Comparison of ENCODE assay signal across 8 cellular contexts in the genomic region with DNA sequence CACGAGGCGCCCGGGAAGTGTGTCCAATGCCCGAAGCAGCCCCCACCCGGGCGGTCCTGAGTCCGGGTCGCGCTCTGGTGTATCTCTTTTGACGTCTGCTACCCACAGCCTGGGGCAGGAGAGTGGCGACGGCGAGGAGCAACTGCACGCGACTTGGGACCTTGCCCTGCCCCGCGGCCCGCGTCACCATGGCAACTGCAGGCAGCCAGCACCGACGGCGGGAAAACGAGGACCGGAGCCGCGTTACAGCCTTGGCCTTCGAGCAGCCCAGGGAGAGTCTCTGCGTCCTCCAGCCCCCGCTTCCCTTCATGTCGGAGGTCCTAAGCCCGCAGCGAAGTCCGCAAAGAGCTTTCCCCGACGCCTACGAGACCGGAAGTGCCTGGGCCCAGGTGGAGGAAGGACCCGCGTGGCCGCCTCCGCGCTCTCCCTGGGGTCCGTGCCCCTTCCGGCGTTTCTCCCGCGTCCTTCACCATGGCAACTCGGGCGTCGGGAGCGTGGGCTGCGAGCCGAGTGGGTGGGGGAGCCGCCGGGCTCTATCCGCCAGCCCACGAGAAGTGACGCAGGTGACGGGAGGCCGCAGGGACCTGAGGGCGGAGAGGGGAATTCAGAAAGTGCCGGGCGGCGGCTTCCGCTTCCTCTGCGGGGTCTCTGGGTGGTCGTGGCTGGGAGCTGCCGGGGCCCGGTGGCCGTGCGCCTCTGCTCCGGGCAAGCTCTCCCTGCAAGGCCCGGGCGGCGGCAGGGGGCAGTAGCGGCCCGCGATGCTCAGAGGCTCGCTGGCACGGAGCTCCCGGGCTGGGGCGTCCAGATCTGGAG.
DNase-seq lines count a peak whose midpoint lies in the region; ATAC-seq lines count a peak whose summit lies in the region.

No MANE protein-coding gene starts in this region.

- CTCF ChIA-PET in activated CD8-positive, alpha-beta T cell treated with anti-CD3 and anti-CD28 coated beads, Interleukin-2, amount 10 ng/mL, durations not matched to agents 7 days and 5 days (lab: Charles Lee) = interaction anchor here (0.6 to 3.8 kb wide), 27 partner anchors 9 to 264 kb away, joined by 3 to 33 read pairs (median 3); partner anchors contain the start of gene SNRPB

- DNase-seq in ELR (ENCODE audit: low read depth) (peak; percentile 71), NCI-H2227 treated with DMSO at 0.1 percent for 48 hours (lab: John Stamatoyannopoulos, UW) (peak; percentile 79), mesenchymal stem cell (peak; percentile 29)
- peak; percentile 62 for DNase-seq in activated CD8-positive, alpha-beta T cell treated with anti-CD3 and anti-CD28 coated beads, Interleukin-2, amount 10 ng/mL, durations not matched to agents 7 days and 5 days
- peak in 2 of 3 donors; percentile 6 to 8 for DNase-seq in effector memory CD4-positive, alpha-beta T cell
- DNase-seq in stimulated activated CD8-positive, alpha-beta memory T cell treated with anti-CD3 and anti-CD28 coated beads, Interleukin-12 subunit alpha, Interleukin-12 subunit beta, amount 100 ng/mL, for 1 hour (ENCODE audit: low read depth) = peak; percentile 23
- DNase-seq in NK-92 treated with Interleukin-12 subunit alpha and Interleukin-12 subunit beta, amount 100 ng/mL, for 24 hours (lab: John Stamatoyannopoulos, UW) = no peak

- H3K9ac ChIP-seq in mesenchymal stem cell (ENCODE audit: low read length) = peak overlapping the region; percentile 87

- peaks cover 5% of the 10 kb centered on the region for H3K27me3 ChIP-seq in effector memory CD4-positive, alpha-beta T cell (replicated peaks; ENCODE audit: control insufficient read depth, insufficient read depth, low read length, poor library complexity, severe bottlenecking)
- peaks cover 0 to 41% of the 10 kb centered on the region in 2 experiments for H3K27me3 ChIP-seq in mesenchymal stem cell (ENCODE audit: control insufficient read depth in 1 of 2, insufficient read depth in 1 of 2, low read length in 2 of 2)

- no peaks in the 10 kb centered on the region for H3K9me3 ChIP-seq in effector memory CD4-positive, alpha-beta T cell (ENCODE audit: control insufficient read depth, low read length)
- H3K9me3 ChIP-seq in mesenchymal stem cell (ENCODE audit: control insufficient read depth, low read length) = no peaks in the 10 kb centered on the region

- no peak overlapping the region for H3K23ac ChIP-seq in mesenchymal stem cell (ENCODE audit: low read length in 2 of 2)

- no peak overlapping the region for H3K27ac ChIP-seq in effector memory CD4-positive, alpha-beta T cell (ENCODE audit: insufficient read depth, low read length, poor library complexity, severe bottlenecking)
- no peak overlapping the region for H3K27ac ChIP-seq in mesenchymal stem cell (ENCODE audit: low read length, poor library complexity, severe bottlenecking)

- no peak overlapping the region for H2BK120ac ChIP-seq in mesenchymal stem cell (ENCODE audit: low read depth, low read length)

- no peaks in the 10 kb centered on the region for H3K79me1 ChIP-seq in mesenchymal stem cell (replicated peaks; ENCODE audit: low read length, poor library complexity, severe bottlenecking)

- no peaks in the 10 kb centered on the region for H3K36me3 ChIP-seq in effector memory CD4-positive, alpha-beta T cell (ENCODE audit: control insufficient read depth, insufficient read depth, low read length)
- no peaks in the 10 kb centered on the region for H3K36me3 ChIP-seq in mesenchymal stem cell (ENCODE audit: control insufficient read depth in 1 of 2, insufficient read depth in 2 of 2, low read depth in 1 of 2, low read length in 2 of 2)

- H3K36me3 Mint-ChIP-seq in activated CD8-positive, alpha-beta T cell treated with anti-CD3 and anti-CD28 coated beads, Interleukin-2, amount 10 ng/mL, durations not matched to agents 7 days and 5 days (ENCODE audit: low read depth) = no peaks in the 10 kb centered on the region

- no peak overlapping the region for H2BK5ac ChIP-seq in mesenchymal stem cell (ENCODE audit: low read depth, low read length, poor library complexity, severe bottlenecking)

- POLR2A ChIA-PET in activated CD8-positive, alpha-beta T cell treated with anti-CD3 and anti-CD28 coated beads, Interleukin-2, amount 10 ng/mL, durations not matched to agents 7 days and 5 days (lab: Charles Lee) = no interaction called here

- peak; percentile 60 for ATAC-seq in HG02610 (IDR thresholded peaks at IDR 0.05; ENCODE audit: unreplicated experiment)
- ATAC-seq in activated CD8-positive, alpha-beta T cell treated with anti-CD3 and anti-CD28 coated beads, Interleukin-2, amount 10 ng/mL, durations not matched to agents 7 days and 5 days = peak; percentile 87

- peak overlapping the region; percentile 91 for H3K4me2 ChIP-seq in mesenchymal stem cell (ENCODE audit: low read length, poor library complexity, severe bottlenecking)

- no peak overlapping the region for H2BK12ac ChIP-seq in mesenchymal stem cell (ENCODE audit: low read length in 2 of 2)

- H3K4me1 ChIP-seq in effector memory CD4-positive, alpha-beta T cell (ENCODE audit: control insufficient read depth, insufficient read depth, low read length, poor library complexity, severe bottlenecking) = peaks cover 3% of the 10 kb centered on the region
- H3K4me1 ChIP-seq in mesenchymal stem cell (ENCODE audit: control insufficient read depth, insufficient read depth, low read depth, low read length) = peaks cover 11% of the 10 kb centered on the region

- no peaks in the 10 kb centered on the region for H3K4me1 Mint-ChIP-seq in activated CD8-positive, alpha-beta T cell treated with anti-CD3 and anti-CD28 coated beads, Interleukin-2, amount 10 ng/mL, durations not matched to agents 7 days and 5 days (ENCODE audit: low read depth)

- peak overlapping the region; percentile 84 for H2AFZ ChIP-seq in mesenchymal stem cell (ENCODE audit: low read depth, low read length)

- H4K91ac ChIP-seq in mesenchymal stem cell (ENCODE audit: low read length) = peak overlapping the region; percentile 23

- no peak overlapping the region for H3K14ac ChIP-seq in mesenchymal stem cell (ENCODE audit: low read length in 2 of 2)

- WGBS in mesenchymal stem cell = 8% methylated on average over 80 of the region's 82 CpGs

- H2BK15ac ChIP-seq in mesenchymal stem cell (ENCODE audit: low read depth, poor library complexity, severe bottlenecking) = peak overlapping the region; percentile 23

- H3K9me3 Mint-ChIP-seq in activated CD8-positive, alpha-beta T cell treated with anti-CD3 and anti-CD28 coated beads, Interleukin-2, amount 10 ng/mL, durations not matched to agents 7 days and 5 days (ENCODE audit: insufficient read depth) = no peaks in the 10 kb centered on the region

- no peak overlapping the region for H3K4ac ChIP-seq in mesenchymal stem cell (ENCODE audit: low read depth in 1 of 2, low read length in 2 of 2)

- peak overlapping the region in 1 of 2 experiments; percentile 54 for H3K18ac ChIP-seq in mesenchymal stem cell (ENCODE audit: low read depth in 1 of 2, low read length in 2 of 2)

- H4K8ac ChIP-seq in mesenchymal stem cell (ENCODE audit: low read length) = peak overlapping the region; percentile 62

- peak overlapping the region; percentile 67 for H3K4me3 ChIP-seq in effector memory CD4-positive, alpha-beta T cell (ENCODE audit: insufficient read depth, low read depth, low read length, poor library complexity, severe bottlenecking)
- H3K4me3 ChIP-seq in mesenchymal stem cell (ENCODE audit: insufficient read depth in 1 of 2, low read depth in 1 of 2, low read length in 2 of 2) = peak overlapping the region; percentile 67 to 87

- no peak overlapping the region for H3K27ac Mint-ChIP-seq in activated CD8-positive, alpha-beta T cell treated with anti-CD3 and anti-CD28 coated beads, Interleukin-2, amount 10 ng/mL, durations not matched to agents 7 days and 5 days

- no peak overlapping the region for H2AK5ac ChIP-seq in mesenchymal stem cell (ENCODE audit: low read length, severe bottlenecking)

- H3K27me3 Mint-ChIP-seq in activated CD8-positive, alpha-beta T cell treated with anti-CD3 and anti-CD28 coated beads, Interleukin-2, amount 10 ng/mL, durations not matched to agents 7 days and 5 days (ENCODE audit: low read depth) = peaks cover 32% of the 10 kb centered on the region

- peak overlapping the region; percentile 66 for H3K4me3 Mint-ChIP-seq in activated CD8-positive, alpha-beta T cell treated with anti-CD3 and anti-CD28 coated beads, Interleukin-2, amount 10 ng/mL, durations not matched to agents 7 days and 5 days
